In genomic region chr12:6535960-6536847, GRCh38 we compare ENCODE assay signal across 1 cellular context.
TF ChIP-seq lines count a peak whose summit lies in the region.

No MANE protein-coding gene starts in this region.

TF ChIP-seq in A549, 52 proteins besides CTCF, POLR2A, EP300 and RAD21 (continued from another document):
- TF ChIP-seq, protein P1, sequence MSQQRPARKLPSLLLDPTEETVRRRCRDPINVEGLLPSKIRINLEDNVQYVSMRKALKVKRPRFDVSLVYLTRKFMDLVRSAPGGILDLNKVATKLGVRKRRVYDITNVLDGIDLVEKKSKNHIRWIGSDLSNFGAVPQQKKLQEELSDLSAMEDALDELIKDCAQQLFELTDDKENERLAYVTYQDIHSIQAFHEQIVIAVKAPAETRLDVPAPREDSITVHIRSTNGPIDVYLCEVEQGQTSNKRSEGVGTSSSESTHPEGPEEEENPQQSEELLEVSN (IDR thresholded peaks at IDR 0.05; ENCODE audit: borderline replicate concordance, low read depth) = no peak
- TF ChIP-seq JUN (IDR thresholded peaks at IDR 0.05) = no peak
- TF ChIP-seq SMC3 (IDR thresholded peaks at IDR 0.05) = no peak
- no peak; the same call in none of the 2 replicates for TF ChIP-seq HOXA7 (CRISPR knock-in tag; IDR thresholded peaks at IDR 0.05)
- TF ChIP-seq TFCP2L1 (CRISPR knock-in tag; IDR thresholded peaks at IDR 0.05) = no peak
- TF ChIP-seq ZNF302 (CRISPR knock-in tag; IDR thresholded peaks at IDR 0.05) = no peak
- TF ChIP-seq CHD4 (IDR thresholded peaks at IDR 0.05; ENCODE audit: borderline replicate concordance) = no peak
- TF ChIP-seq CBX2 (IDR thresholded peaks at IDR 0.05; ENCODE audit: borderline replicate concordance, low read depth) = no peak
- TF ChIP-seq CBX8 (IDR thresholded peaks at IDR 0.05) = no peak
- TF ChIP-seq, protein P2, sequence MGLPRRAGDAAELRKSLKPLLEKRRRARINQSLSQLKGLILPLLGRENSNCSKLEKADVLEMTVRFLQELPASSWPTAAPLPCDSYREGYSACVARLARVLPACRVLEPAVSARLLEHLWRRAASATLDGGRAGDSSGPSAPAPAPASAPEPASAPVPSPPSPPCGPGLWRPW (IDR thresholded peaks at IDR 0.05) = no peak
- no peak for TF ChIP-seq FOSL2 (IDR thresholded peaks at IDR 0.05)
- TF ChIP-seq FOSL2 (CRISPR knock-in tag; IDR thresholded peaks at IDR 0.05) = no peak
- no peak for TF ChIP-seq CHD2 (IDR thresholded peaks at IDR 0.05; ENCODE audit: low read length, partially characterized antibody)
- TF ChIP-seq FOSB (CRISPR knock-in tag; IDR thresholded peaks at IDR 0.05) = peak; percentile 56; the same call in 1 of the 2 replicates
- TF ChIP-seq ZFP36 (IDR thresholded peaks at IDR 0.05; ENCODE audit: borderline replicate concordance, partially characterized antibody) = no peak
- 0 out of 2 replicates have a peak, but pooled peaks have one; percentile 26 for TF ChIP-seq POLR2AphosphoS2 (conservative IDR thresholded peaks at IDR 0.05; ENCODE audit: low read length)
- TF ChIP-seq RNF2 (IDR thresholded peaks at IDR 0.05; ENCODE audit: borderline replicate concordance, low read depth) = no peak
- no peak for TF ChIP-seq MAZ (IDR thresholded peaks at IDR 0.05; ENCODE audit: borderline replicate concordance, low read depth, low read length)
- TF ChIP-seq TP53 (CRISPR knock-in tag; IDR thresholded peaks at IDR 0.05) = peak; percentile 19; the same call in 1 of the 2 replicates
- no peak for TF ChIP-seq PHF8 (IDR thresholded peaks at IDR 0.05; ENCODE audit: borderline replicate concordance, low read depth)
- TF ChIP-seq, protein P3, sequence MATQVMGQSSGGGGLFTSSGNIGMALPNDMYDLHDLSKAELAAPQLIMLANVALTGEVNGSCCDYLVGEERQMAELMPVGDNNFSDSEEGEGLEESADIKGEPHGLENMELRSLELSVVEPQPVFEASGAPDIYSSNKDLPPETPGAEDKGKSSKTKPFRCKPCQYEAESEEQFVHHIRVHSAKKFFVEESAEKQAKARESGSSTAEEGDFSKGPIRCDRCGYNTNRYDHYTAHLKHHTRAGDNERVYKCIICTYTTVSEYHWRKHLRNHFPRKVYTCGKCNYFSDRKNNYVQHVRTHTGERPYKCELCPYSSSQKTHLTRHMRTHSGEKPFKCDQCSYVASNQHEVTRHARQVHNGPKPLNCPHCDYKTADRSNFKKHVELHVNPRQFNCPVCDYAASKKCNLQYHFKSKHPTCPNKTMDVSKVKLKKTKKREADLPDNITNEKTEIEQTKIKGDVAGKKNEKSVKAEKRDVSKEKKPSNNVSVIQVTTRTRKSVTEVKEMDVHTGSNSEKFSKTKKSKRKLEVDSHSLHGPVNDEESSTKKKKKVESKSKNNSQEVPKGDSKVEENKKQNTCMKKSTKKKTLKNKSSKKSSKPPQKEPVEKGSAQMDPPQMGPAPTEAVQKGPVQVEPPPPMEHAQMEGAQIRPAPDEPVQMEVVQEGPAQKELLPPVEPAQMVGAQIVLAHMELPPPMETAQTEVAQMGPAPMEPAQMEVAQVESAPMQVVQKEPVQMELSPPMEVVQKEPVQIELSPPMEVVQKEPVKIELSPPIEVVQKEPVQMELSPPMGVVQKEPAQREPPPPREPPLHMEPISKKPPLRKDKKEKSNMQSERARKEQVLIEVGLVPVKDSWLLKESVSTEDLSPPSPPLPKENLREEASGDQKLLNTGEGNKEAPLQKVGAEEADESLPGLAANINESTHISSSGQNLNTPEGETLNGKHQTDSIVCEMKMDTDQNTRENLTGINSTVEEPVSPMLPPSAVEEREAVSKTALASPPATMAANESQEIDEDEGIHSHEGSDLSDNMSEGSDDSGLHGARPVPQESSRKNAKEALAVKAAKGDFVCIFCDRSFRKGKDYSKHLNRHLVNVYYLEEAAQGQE (IDR thresholded peaks at IDR 0.05) = no peak
- TF ChIP-seq BHLHE40 (IDR thresholded peaks at IDR 0.05; ENCODE audit: low read depth, low read length) = no peak
